7 cellular contexts compared by ENCODE assay signal in the genomic region with DNA sequence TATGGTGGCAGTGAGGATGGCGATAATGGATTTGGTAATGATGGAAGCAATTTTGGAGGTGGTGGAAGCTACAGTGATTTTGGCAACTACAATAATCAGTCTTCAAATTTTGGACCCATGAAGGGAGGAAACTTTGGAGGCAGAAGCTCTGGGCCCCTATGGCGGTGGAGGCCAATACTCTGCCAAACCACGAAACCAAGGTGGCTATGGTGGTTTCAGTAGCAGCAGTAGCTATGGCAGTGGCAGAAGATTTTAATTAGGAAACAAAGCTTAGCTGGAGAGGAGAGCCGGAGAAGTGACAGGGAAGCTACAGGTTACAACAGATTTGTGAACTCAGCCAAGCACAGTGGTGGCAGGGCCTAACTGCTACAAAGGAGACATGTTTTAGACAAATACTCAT. TPM values are rescaled to one million over a fixed set of nuclear protein-coding genes. Genes with fewer than 3 reads are reported as not detected.
A peak's percentile ranks its signal among the peaks of the same experiment; 100 is the strongest.
DNase-seq lines count a peak whose midpoint lies in the region; ATAC-seq and TF ChIP-seq lines count a peak whose summit lies in the region.
"Not testable (repeated sequence)": the region's sequence is repeated elsewhere in the genome, so short reads cannot be mapped to it uniquely, and the experiment has no call there.

No MANE protein-coding gene starts in this region.

- not testable (repeated sequence) for ATAC-seq in activated CD8-positive, alpha-beta memory T cell treated with anti-CD3 and anti-CD28 coated beads, Interleukin-2, amount 10 ng/mL, durations not matched to agents 7 days and 5 days; activated naive CD8-positive, alpha-beta T cell treated with anti-CD3 and anti-CD28 coated beads, Interleukin-2, amount 50 U/mL, for 24 hours; natural killer cell treated with Interleukin-12 subunit alpha and Interleukin-12 subunit beta and Interleukin-15 and Interleukin-18, amount 100 ng/mL, for 72 hours; stimulated activated naive CD8-positive, alpha-beta T cell treated with anti-CD3 and anti-CD28 coated beads, Interleukin-15, amount 100 ng/mL, for 72 hours

- TF ChIP-seq CTCF in KMS-11 (conservative IDR thresholded peaks at IDR 0.05; ENCODE audit: low read depth, low read length): not testable (repeated sequence)

- H3K9ac ChIP-seq in KMS-11: not testable (repeated sequence)

- H3K27me3 ChIP-seq in KMS-11 (ENCODE audit: insufficient read depth, low read depth): not testable (repeated sequence)

- not testable (repeated sequence) for H3K36me3 ChIP-seq in KMS-11 (ENCODE audit: insufficient read depth)

- H4K20me1 ChIP-seq in KMS-11 (ENCODE audit: insufficient read depth): not testable (repeated sequence)

- H3K4me1 ChIP-seq in KMS-11 (ENCODE audit: low read depth, poor library complexity, severe bottlenecking): peaks cover 76% of the 10 kb centered on the region

- not testable (repeated sequence) for H3K79me2 ChIP-seq in KMS-11 (ENCODE audit: insufficient read depth, low read depth)

- not testable (repeated sequence) for H3K9me3 Mint-ChIP-seq in activated CD4-positive, alpha-beta T cell treated with anti-CD3 and anti-CD28 coated beads, Interleukin-2, amount 10 ng/mL, durations not matched to agents 7 days and 5 days; activated CD8-positive, alpha-beta memory T cell treated with anti-CD3 and anti-CD28 coated beads, Interleukin-2, amount 10 ng/mL, durations not matched to agents 7 days and 5 days (ENCODE audit: low read depth); activated naive CD4-positive, alpha-beta T cell treated with anti-CD3 and anti-CD28 coated beads, Interleukin-2, amount 50 U/mL, for 24 hours; activated naive CD8-positive, alpha-beta T cell treated with anti-CD3 and anti-CD28 coated beads, Interleukin-2, amount 50 U/mL, for 24 hours; natural killer cell treated with Interleukin-12 subunit alpha and Interleukin-12 subunit beta and Interleukin-15 and Interleukin-18, amount 100 ng/mL, for 72 hours; stimulated activated naive CD8-positive, alpha-beta T cell treated with anti-CD3 and anti-CD28 coated beads, Interleukin-15, amount 100 ng/mL, for 72 hours

- H3K4me2 ChIP-seq in KMS-11: peak overlapping the region; percentile 41

- peak; percentile 18 for DNase-seq in activated CD4-positive, alpha-beta T cell treated with anti-CD3 and anti-CD28 coated beads, Interleukin-2, amount 10 ng/mL, durations not matched to agents 7 days and 5 days
- DNase-seq in activated CD8-positive, alpha-beta memory T cell treated with anti-CD3 and anti-CD28 coated beads, Interleukin-2, amount 10 ng/mL, durations not matched to agents 7 days and 5 days: peak; percentile 63
- DNase-seq in activated naive CD8-positive, alpha-beta T cell treated with anti-CD3 and anti-CD28 coated beads, Interleukin-2, amount 50 U/mL, for 24 hours; natural killer cell treated with Interleukin-12 subunit alpha and Interleukin-12 subunit beta and Interleukin-15 and Interleukin-18, amount 100 ng/mL, for 72 hours (ENCODE audit: low spot score): not testable (repeated sequence)
- peak in 1 of 2 donors; percentile 14 for DNase-seq in stimulated activated naive CD8-positive, alpha-beta T cell treated with anti-CD3 and anti-CD28 coated beads, Interleukin-15, amount 100 ng/mL, for 72 hours

- not testable (repeated sequence) for H3K4me3 ChIP-seq in KMS-11 (IDR thresholded peaks at IDR 0.05; ENCODE audit: insufficient read depth, low read depth, low read length)

- not testable (repeated sequence) for H2AFZ ChIP-seq in KMS-11 (ENCODE audit: low read depth)

- not testable (repeated sequence) for H3K27me3 Mint-ChIP-seq in activated CD4-positive, alpha-beta T cell treated with anti-CD3 and anti-CD28 coated beads, Interleukin-2, amount 10 ng/mL, durations not matched to agents 7 days and 5 days; activated CD8-positive, alpha-beta memory T cell treated with anti-CD3 and anti-CD28 coated beads, Interleukin-2, amount 10 ng/mL, durations not matched to agents 7 days and 5 days; activated naive CD4-positive, alpha-beta T cell treated with anti-CD3 and anti-CD28 coated beads, Interleukin-2, amount 50 U/mL, for 24 hours; activated naive CD8-positive, alpha-beta T cell treated with anti-CD3 and anti-CD28 coated beads, Interleukin-2, amount 50 U/mL, for 24 hours; natural killer cell treated with Interleukin-12 subunit alpha and Interleukin-12 subunit beta and Interleukin-15 and Interleukin-18, amount 100 ng/mL, for 72 hours; stimulated activated naive CD8-positive, alpha-beta T cell treated with anti-CD3 and anti-CD28 coated beads, Interleukin-15, amount 100 ng/mL, for 72 hours

- H3K4me1 Mint-ChIP-seq in activated CD4-positive, alpha-beta T cell treated with anti-CD3 and anti-CD28 coated beads, Interleukin-2, amount 10 ng/mL, durations not matched to agents 7 days and 5 days: peaks cover 18% of the 10 kb centered on the region
- peaks cover 18% of the 10 kb centered on the region for H3K4me1 Mint-ChIP-seq in activated CD8-positive, alpha-beta memory T cell treated with anti-CD3 and anti-CD28 coated beads, Interleukin-2, amount 10 ng/mL, durations not matched to agents 7 days and 5 days
- H3K4me1 Mint-ChIP-seq in activated naive CD4-positive, alpha-beta T cell treated with anti-CD3 and anti-CD28 coated beads, Interleukin-2, amount 50 U/mL, for 24 hours; activated naive CD8-positive, alpha-beta T cell treated with anti-CD3 and anti-CD28 coated beads, Interleukin-2, amount 50 U/mL, for 24 hours: not testable (repeated sequence)
- peaks cover 21 to 26% of the 10 kb centered on the region in 2 donors for H3K4me1 Mint-ChIP-seq in natural killer cell treated with Interleukin-12 subunit alpha and Interleukin-12 subunit beta and Interleukin-15 and Interleukin-18, amount 100 ng/mL, for 72 hours (ENCODE audit: low read depth in 2 of 2)
- peaks cover 19% of the 10 kb centered on the region for H3K4me1 Mint-ChIP-seq in stimulated activated naive CD8-positive, alpha-beta T cell treated with anti-CD3 and anti-CD28 coated beads, Interleukin-15, amount 100 ng/mL, for 72 hours

- CTCF ChIA-PET in activated CD4-positive, alpha-beta T cell treated with anti-CD3 and anti-CD28 coated beads, Interleukin-2, amount 10 ng/mL, durations not matched to agents 7 days and 5 days (lab: Charles Lee): interaction anchor here (0.6 kb wide), 2 partner anchors 33 to 754 kb away, joined by 3 read pairs; no protein-coding TSS in a partner anchor
- CTCF ChIA-PET in activated CD8-positive, alpha-beta memory T cell treated with anti-CD3 and anti-CD28 coated beads, Interleukin-2, amount 10 ng/mL, durations not matched to agents 7 days and 5 days (lab: Charles Lee): interaction anchor here (1.3 to 1.7 kb wide), 2 partner anchors 15 to 56 kb away, joined by 4 read pairs; partner anchors contain the start of gene KLHL12

- H3K4me3 Mint-ChIP-seq in activated CD4-positive, alpha-beta T cell treated with anti-CD3 and anti-CD28 coated beads, Interleukin-2, amount 10 ng/mL, durations not matched to agents 7 days and 5 days; activated CD8-positive, alpha-beta memory T cell treated with anti-CD3 and anti-CD28 coated beads, Interleukin-2, amount 10 ng/mL, durations not matched to agents 7 days and 5 days; activated naive CD4-positive, alpha-beta T cell treated with anti-CD3 and anti-CD28 coated beads, Interleukin-2, amount 50 U/mL, for 24 hours; activated naive CD8-positive, alpha-beta T cell treated with anti-CD3 and anti-CD28 coated beads, Interleukin-2, amount 50 U/mL, for 24 hours; stimulated activated naive CD8-positive, alpha-beta T cell treated with anti-CD3 and anti-CD28 coated beads, Interleukin-15, amount 100 ng/mL, for 72 hours: not testable (repeated sequence)
- peak overlapping the region; percentile 9 for H3K4me3 Mint-ChIP-seq in natural killer cell treated with Interleukin-12 subunit alpha and Interleukin-12 subunit beta and Interleukin-15 and Interleukin-18, amount 100 ng/mL, for 72 hours

- peaks cover 42% of the 10 kb centered on the region for H3K36me3 Mint-ChIP-seq in activated CD4-positive, alpha-beta T cell treated with anti-CD3 and anti-CD28 coated beads, Interleukin-2, amount 10 ng/mL, durations not matched to agents 7 days and 5 days (ENCODE audit: low read depth)
- peaks cover 45% of the 10 kb centered on the region for H3K36me3 Mint-ChIP-seq in activated CD8-positive, alpha-beta memory T cell treated with anti-CD3 and anti-CD28 coated beads, Interleukin-2, amount 10 ng/mL, durations not matched to agents 7 days and 5 days
- H3K36me3 Mint-ChIP-seq in activated naive CD4-positive, alpha-beta T cell treated with anti-CD3 and anti-CD28 coated beads, Interleukin-2, amount 50 U/mL, for 24 hours: peaks cover 12% of the 10 kb centered on the region
- H3K36me3 Mint-ChIP-seq in activated naive CD8-positive, alpha-beta T cell treated with anti-CD3 and anti-CD28 coated beads, Interleukin-2, amount 50 U/mL, for 24 hours (ENCODE audit: low read depth): peaks cover 38% of the 10 kb centered on the region
- H3K36me3 Mint-ChIP-seq in natural killer cell treated with Interleukin-12 subunit alpha and Interleukin-12 subunit beta and Interleukin-15 and Interleukin-18, amount 100 ng/mL, for 72 hours: peaks cover 32% of the 10 kb centered on the region

- peak overlapping the region; percentile 86 for H3K27ac ChIP-seq in KMS-11

- H3K27ac Mint-ChIP-seq in activated CD4-positive, alpha-beta T cell treated with anti-CD3 and anti-CD28 coated beads, Interleukin-2, amount 10 ng/mL, durations not matched to agents 7 days and 5 days: peak overlapping the region; percentile 27
- H3K27ac Mint-ChIP-seq in activated CD8-positive, alpha-beta memory T cell treated with anti-CD3 and anti-CD28 coated beads, Interleukin-2, amount 10 ng/mL, durations not matched to agents 7 days and 5 days: not testable (repeated sequence)
- H3K27ac Mint-ChIP-seq in activated naive CD4-positive, alpha-beta T cell treated with anti-CD3 and anti-CD28 coated beads, Interleukin-2, amount 50 U/mL, for 24 hours: peak overlapping the region; percentile 36
- peak overlapping the region; percentile 38 for H3K27ac Mint-ChIP-seq in activated naive CD8-positive, alpha-beta T cell treated with anti-CD3 and anti-CD28 coated beads, Interleukin-2, amount 50 U/mL, for 24 hours
- peak overlapping the region in 1 of 2 donors; percentile 49 for H3K27ac Mint-ChIP-seq in natural killer cell treated with Interleukin-12 subunit alpha and Interleukin-12 subunit beta and Interleukin-15 and Interleukin-18, amount 100 ng/mL, for 72 hours
- peak overlapping the region; percentile 20 to 90 for H3K27ac Mint-ChIP-seq in stimulated activated naive CD8-positive, alpha-beta T cell treated with anti-CD3 and anti-CD28 coated beads, Interleukin-15, amount 100 ng/mL, for 72 hours

- POLR2A ChIA-PET in activated CD4-positive, alpha-beta T cell treated with anti-CD3 and anti-CD28 coated beads, Interleukin-2, amount 10 ng/mL, durations not matched to agents 7 days and 5 days (lab: Charles Lee): not testable (repeated sequence)

RNA-seq across cellular contexts. Expression of gene KLHL12, which starts 14.6 kb away (rescaled TPM):
- total RNA-seq in activated CD4-positive, alpha-beta T cell treated with anti-CD3 and anti-CD28 coated beads, Interleukin-2, amount 10 ng/mL, durations not matched to agents 7 days and 5 days: 10 to 100 TPM; 31.4 to 31.5 TPM
- 10 to 100 TPM; 30.8 to 32.7 TPM for total RNA-seq in activated CD8-positive, alpha-beta memory T cell treated with anti-CD3 and anti-CD28 coated beads, Interleukin-2, amount 10 ng/mL, durations not matched to agents 7 days and 5 days
- 10 to 100 TPM; 25.1 to 43.1 TPM for total RNA-seq in natural killer cell treated with Interleukin-12 subunit alpha and Interleukin-12 subunit beta and Interleukin-15 and Interleukin-18, amount 100 ng/mL, for 72 hours

RNA-seq across cellular contexts. Expression of gene RABIF, which starts 23.5 kb away (rescaled TPM):
- total RNA-seq in activated CD4-positive, alpha-beta T cell treated with anti-CD3 and anti-CD28 coated beads, Interleukin-2, amount 10 ng/mL, durations not matched to agents 7 days and 5 days: 10 to 100 TPM; 13.9 to 15.7 TPM
- total RNA-seq in activated CD8-positive, alpha-beta memory T cell treated with anti-CD3 and anti-CD28 coated beads, Interleukin-2, amount 10 ng/mL, durations not matched to agents 7 days and 5 days: 10 to 100 TPM; 11.5 to 15.3 TPM
- total RNA-seq in natural killer cell treated with Interleukin-12 subunit alpha and Interleukin-12 subunit beta and Interleukin-15 and Interleukin-18, amount 100 ng/mL, for 72 hours: 10 to 100 TPM; 16.1 to 18.5 TPM

RNA-seq across cellular contexts. Expression of gene ADIPOR1, which starts 45.6 kb away (rescaled TPM):
- 10 to 100 TPM; 58.0 to 71.2 TPM for total RNA-seq in activated CD4-positive, alpha-beta T cell treated with anti-CD3 and anti-CD28 coated beads, Interleukin-2, amount 10 ng/mL, durations not matched to agents 7 days and 5 days
- 10 to 100 TPM; 71.8 to 79.2 TPM for total RNA-seq in activated CD8-positive, alpha-beta memory T cell treated with anti-CD3 and anti-CD28 coated beads, Interleukin-2, amount 10 ng/mL, durations not matched to agents 7 days and 5 days
- 10 to 100 TPM; 83.3 to 92.5 TPM for total RNA-seq in natural killer cell treated with Interleukin-12 subunit alpha and Interleukin-12 subunit beta and Interleukin-15 and Interleukin-18, amount 100 ng/mL, for 72 hours

RNA-seq across cellular contexts. Expression of gene CYB5R1, which starts 54.6 kb away (rescaled TPM):
- total RNA-seq in activated CD4-positive, alpha-beta T cell treated with anti-CD3 and anti-CD28 coated beads, Interleukin-2, amount 10 ng/mL, durations not matched to agents 7 days and 5 days: 10 to 100 TPM; 24.0 to 24.5 TPM
- total RNA-seq in activated CD8-positive, alpha-beta memory T cell treated with anti-CD3 and anti-CD28 coated beads, Interleukin-2, amount 10 ng/mL, durations not matched to agents 7 days and 5 days: 10 to 100 TPM; 17.5 to 19.2 TPM
- 10 to 100 TPM; 26.3 to 35.6 TPM for total RNA-seq in natural killer cell treated with Interleukin-12 subunit alpha and Interleukin-12 subunit beta and Interleukin-15 and Interleukin-18, amount 100 ng/mL, for 72 hours
